Comparison of ENCODE assay signal across 1 cellular context in genomic region chr6:151682922-151683321, GRCh38.
A peak's percentile ranks its signal among the peaks of the same experiment; 100 is the strongest.
TF ChIP-seq lines count a peak whose summit lies in the region.

No MANE protein-coding gene starts in this region.

TF ChIP-seq in HepG2, 621 proteins besides CTCF, POLR2A, EP300 and RAD21 (continued from another document and continues in another):
- TF ChIP-seq HMGXB3 (CRISPR knock-in tag; IDR thresholded peaks at IDR 0.05; ENCODE audit: borderline replicate concordance) (no peak), CCAR2 (optimal IDR thresholded peaks at IDR 0.05; ENCODE audit: low read depth, low read length) (no peak), SIN3B (IDR thresholded peaks at IDR 0.05; ENCODE audit: low read length) (no peak), NFATC3 (CRISPR knock-in tag; IDR thresholded peaks at IDR 0.05) (no peak), NCOA2 (CRISPR knock-in tag; IDR thresholded peaks at IDR 0.05) (peak; percentile 60; the same call in 1 of the 2 replicates), MLX (CRISPR knock-in tag; IDR thresholded peaks at IDR 0.05) (no peak), ZNF839 (CRISPR knock-in tag; IDR thresholded peaks at IDR 0.05; ENCODE audit: borderline replicate concordance) (no peak), SALL1 (CRISPR knock-in tag; IDR thresholded peaks at IDR 0.05) (peak; percentile 13; the same call in 1 of the 2 replicates), NR2F6 (IDR thresholded peaks at IDR 0.05) (peak; percentile 23), NR2F6 (CRISPR knock-in tag; IDR thresholded peaks at IDR 0.05) (0 out of 2 replicates have a peak, but pooled peaks have one; percentile 39), MED1 (CRISPR knock-in tag; IDR thresholded peaks at IDR 0.05) (0 out of 2 replicates have a peak, but pooled peaks have one; percentile 19), FOXA1 (IDR thresholded peaks at IDR 0.05) (peak; percentile 48), FOXA1 (CRISPR knock-in tag; IDR thresholded peaks at IDR 0.05) (peak; percentile 83), ZBTB26 (CRISPR knock-in tag; IDR thresholded peaks at IDR 0.05; ENCODE audit: borderline replicate concordance) (no peak), MTERF4 (CRISPR knock-in tag; IDR thresholded peaks at IDR 0.05) (no peak), ZNF770 (CRISPR knock-in tag; IDR thresholded peaks at IDR 0.05) (no peak), FOXO4 (CRISPR knock-in tag; conservative IDR thresholded peaks at IDR 0.05) (no peak), KLF12 (CRISPR knock-in tag; IDR thresholded peaks at IDR 0.05; ENCODE audit: borderline replicate concordance) (no peak), TMF1 (CRISPR knock-in tag; IDR thresholded peaks at IDR 0.05; ENCODE audit: low read depth) (no peak), HDAC2 (CRISPR knock-in tag; IDR thresholded peaks at IDR 0.05) (peak; percentile 53), RFX1 (IDR thresholded peaks at IDR 0.05) (no peak), HNF4A (CRISPR knock-in tag; IDR thresholded peaks at IDR 0.05) (peak; percentile 77), ZNF138 (CRISPR knock-in tag; IDR thresholded peaks at IDR 0.05; ENCODE audit: low read depth) (no peak), RORA (CRISPR knock-in tag; IDR thresholded peaks at IDR 0.05) (0 out of 2 replicates have a peak, but pooled peaks have one; percentile 43), TARDBP (CRISPR knock-in tag; IDR thresholded peaks at IDR 0.05) (peak; percentile 37; the same call in 1 of the 2 replicates), KAT8 (CRISPR knock-in tag; IDR thresholded peaks at IDR 0.05) (0 out of 2 replicates have a peak, but pooled peaks have one; percentile 29), ZNF569 (CRISPR knock-in tag; IDR thresholded peaks at IDR 0.05; ENCODE audit: borderline replicate concordance) (no peak), ELF4 (CRISPR knock-in tag; IDR thresholded peaks at IDR 0.05; ENCODE audit: borderline replicate concordance) (0 out of 2 replicates have a peak, but pooled peaks have one; percentile 30), ARNT (IDR thresholded peaks at IDR 0.05) (no peak), ZNF503 (CRISPR knock-in tag; IDR thresholded peaks at IDR 0.05) (0 out of 2 replicates have a peak, but pooled peaks have one; percentile 45), GLMP (CRISPR knock-in tag; IDR thresholded peaks at IDR 0.05; ENCODE audit: borderline replicate concordance) (no peak), LCORL (IDR thresholded peaks at IDR 0.05) (no peak), LCORL (CRISPR knock-in tag; IDR thresholded peaks at IDR 0.05) (0 out of 2 replicates have a peak, but pooled peaks have one; percentile 30), MYC (CRISPR knock-in tag; IDR thresholded peaks at IDR 0.05; ENCODE audit: borderline replicate concordance) (no peak), PAXIP1 (CRISPR knock-in tag; conservative IDR thresholded peaks at IDR 0.05) (peak; percentile 63), STAT5B (CRISPR knock-in tag; IDR thresholded peaks at IDR 0.05) (no peak), HMG20A (CRISPR knock-in tag; IDR thresholded peaks at IDR 0.05; ENCODE audit: borderline replicate concordance) (0 out of 2 replicates have a peak, but pooled peaks have one; percentile 58), ZUFSP (CRISPR knock-in tag; IDR thresholded peaks at IDR 0.05; ENCODE audit: borderline replicate concordance) (no peak), NFE2L1 (CRISPR knock-in tag; IDR thresholded peaks at IDR 0.05; ENCODE audit: borderline replicate concordance) (no peak), ZSCAN12 (CRISPR knock-in tag; IDR thresholded peaks at IDR 0.05) (no peak), GZF1 (CRISPR knock-in tag; IDR thresholded peaks at IDR 0.05) (no peak), HNF4G (IDR thresholded peaks at IDR 0.05; ENCODE audit: borderline replicate concordance, low read depth, low read length) (no peak), HNF4G (CRISPR knock-in tag; IDR thresholded peaks at IDR 0.05; ENCODE audit: borderline replicate concordance, low read depth) (no peak), ZBTB1 (CRISPR knock-in tag; IDR thresholded peaks at IDR 0.05; ENCODE audit: borderline replicate concordance) (no peak)
